Comparison of ENCODE assay signal across 8 cellular contexts in genomic region chr11:65078151-65078550, GRCh38. TPM values are rescaled to one million over a fixed set of nuclear protein-coding genes. Genes with fewer than 3 reads are reported as not detected.
DNase-seq lines count a peak whose midpoint lies in the region; ATAC-seq, FAIRE-seq and TF ChIP-seq lines count a peak whose summit lies in the region.

No MANE protein-coding gene starts in this region.

- no peak for TF ChIP-seq EP300 in A549 (IDR thresholded peaks at IDR 0.05)

- H4K20me1 ChIP-seq in smooth muscle cell (ENCODE audit: low read depth) = no peaks in the 10 kb centered on the region

- H3K4me3 ChIP-seq in A549 = no peak overlapping the region
- H3K4me3 ChIP-seq in fibroblast of villous mesenchyme (ENCODE audit: low read depth, low read length) = no peak overlapping the region
- no peak overlapping the region for H3K4me3 ChIP-seq in smooth muscle cell

- peak; percentile 91 to 92 for ATAC-seq in A549

- POLR2A ChIA-PET in A549 (lab: Yijun Ruan, JAX) = no interaction called here

- H3K27me3 ChIP-seq in smooth muscle cell (ENCODE audit: low read depth) = no peaks in the 10 kb centered on the region

- no peak for FAIRE-seq in A549 (lab: Jason Lieb, UNC)

- 0 out of 3 replicates have a peak overlapping the region, but pooled peaks have one; percentile 11 for H3K4me2 ChIP-seq in A549
- no peak overlapping the region for H3K4me2 ChIP-seq in smooth muscle cell

- no peak for TF ChIP-seq POLR2A in A549 (IDR thresholded peaks at IDR 0.05; ENCODE audit: low read length)

- no peak overlapping the region for H2AFZ ChIP-seq in smooth muscle cell (ENCODE audit: low read depth)

- 52% methylated on average over 3 of the region's 3 CpGs for WGBS in A549 (ENCODE audit: missing lambda C conversion rate)
- 60% methylated on average over 3 of the region's 3 CpGs for WGBS in smooth muscle cell (ENCODE audit: low lambda C conversion rate)

- in situ Hi-C loops in GM13976 (cut with MboI; ENCODE audit: low sequenced_read_pairs, unreplicated experiment) = no loop called here

- H3F3A ChIP-seq in smooth muscle cell (ENCODE audit: low read depth) = no peaks in the 10 kb centered on the region

- H3K4me1 ChIP-seq in A549 = peaks cover 29% of the 10 kb centered on the region
- peaks cover 7% of the 10 kb centered on the region for H3K4me1 ChIP-seq in smooth muscle cell (ENCODE audit: low read depth)

- H3K27ac ChIP-seq in A549 (peak overlapping the region in 1 of 2 experiments; percentile 22; a peak in 1 of 6 replicates), smooth muscle cell (ENCODE audit: low read depth) (no peak overlapping the region)

- peaks cover 15% of the 10 kb centered on the region for H3K79me2 ChIP-seq in smooth muscle cell (ENCODE audit: low read depth)

- CTCF ChIA-PET in A549 (lab: Yijun Ruan, JAX) = interaction anchor here (0.5 to 5.5 kb wide), 23 partner anchors 8 to 1862 kb away, joined by 3 to 35 read pairs (median 4); partner anchors contain the start of genes ARL2, NAALADL1 and PPP2R5B

- H3K9ac ChIP-seq in smooth muscle cell (ENCODE audit: low read depth) = no peak overlapping the region

- TF ChIP-seq CTCF in A549 (IDR thresholded peaks at IDR 0.05) (peak; percentile 47), GM13976 (IDR thresholded peaks at IDR 0.05; ENCODE audit: borderline replicate concordance, control extremely low read depth, extremely low read depth, insufficient read depth, missing control alignments) (peak; percentile 85), fibroblast of villous mesenchyme (IDR thresholded peaks at IDR 0.05; ENCODE audit: insufficient read depth, low read depth, low read length) (peak; percentile 73), smooth muscle cell (IDR thresholded peaks at IDR 0.05; ENCODE audit: borderline replicate concordance, insufficient read depth, poor library complexity, severe bottlenecking) (peak; percentile 42)

- TF ChIP-seq RAD21 in A549 (conservative IDR thresholded peaks at IDR 0.05 in 1 of 2, IDR thresholded peaks at IDR 0.05 in 1 of 2) = peak; percentile 41 to 48; a peak in 3 of 5 replicates

- no peaks in the 10 kb centered on the region for H3K9me3 ChIP-seq in A549
- no peaks in the 10 kb centered on the region for H3K9me3 ChIP-seq in smooth muscle cell (replicated peaks; ENCODE audit: low read depth)

- no peaks in the 10 kb centered on the region for H3K36me3 ChIP-seq in smooth muscle cell (ENCODE audit: low read depth)

- DNase-seq in A549 (ENCODE audit: low read depth in 1 of 2, low spot score in 1 of 2) = peak; percentile 69 to 77
- DNase-seq in GM13976 (ENCODE audit: low spot score) = peak; percentile 76
- peak; percentile 69 for DNase-seq in NCI-H82 (lab: John Stamatoyannopoulos, UW)
- peak; percentile 68 for DNase-seq in activated T-cell treated with anti-CD3 and anti-CD28 coated beads for 1 hour (ENCODE audit: low read depth)
- DNase-seq in fibroblast of villous mesenchyme (ENCODE audit: low read depth) = peak; percentile 35
- DNase-seq in smooth muscle cell (lab: John Stamatoyannopoulos, UW; ENCODE audit: unreplicated experiment) = no peak
- no peak for DNase-seq in retina
- no peak for DNase-seq in globus pallidus (ENCODE audit: low spot score)

TF ChIP-seq in A549, 52 proteins besides CTCF, POLR2A, EP300 and RAD21:
- TF ChIP-seq, protein P1, sequence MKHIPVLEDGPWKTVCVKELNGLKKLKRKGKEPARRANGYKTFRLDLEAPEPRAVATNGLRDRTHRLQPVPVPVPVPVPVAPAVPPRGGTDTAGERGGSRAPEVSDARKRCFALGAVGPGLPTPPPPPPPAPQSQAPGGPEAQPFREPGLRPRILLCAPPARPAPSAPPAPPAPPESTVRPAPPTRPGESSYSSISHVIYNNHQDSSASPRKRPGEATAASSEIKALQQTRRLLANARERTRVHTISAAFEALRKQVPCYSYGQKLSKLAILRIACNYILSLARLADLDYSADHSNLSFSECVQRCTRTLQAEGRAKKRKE (CRISPR knock-in tag; IDR thresholded peaks at IDR 0.05; ENCODE audit: low read depth) = no peak
- TF ChIP-seq MYC (IDR thresholded peaks at IDR 0.05; ENCODE audit: borderline replicate concordance, low read length) (0 out of 2 replicates have a peak, but pooled peaks have one; percentile 49), KDM1A (IDR thresholded peaks at IDR 0.05; ENCODE audit: low read depth) (no peak), RNF2 (IDR thresholded peaks at IDR 0.05; ENCODE audit: borderline replicate concordance, low read depth) (no peak), FOSL2 (IDR thresholded peaks at IDR 0.05) (no peak), FOSL2 (CRISPR knock-in tag; IDR thresholded peaks at IDR 0.05) (no peak), HEYL (CRISPR knock-in tag; IDR thresholded peaks at IDR 0.05) (no peak), SMC3 (IDR thresholded peaks at IDR 0.05) (peak; percentile 55)

RNA-seq across cellular contexts. Expression of gene CDCA5, which starts 5.7 kb away (rescaled TPM):
- polyA plus RNA-seq in A549 (2011; rRNA removed) = 28.0 and 30.9 TPM in 2 replicates
- polyA plus RNA-seq in A549 (2012; cell fraction: cytosol; rRNA removed) = 42.1 and 45.1 TPM in 2 replicates
- 46.9 and 59.8 TPM in 2 replicates for polyA plus RNA-seq in A549 (2012; cell fraction: nucleus; rRNA removed)
- polyA plus RNA-seq in A549 (2017; fragmentation: RNase III; extraction: RNeasy Plus Mini Kit Qiagen cat#74134 plus additional on column Dnase treatment) = 43.1 to 46.0 TPM (median 44.1 TPM) in 3 replicates
- 20.6 and 21.4 TPM in 2 replicates for polyA minus RNA-seq in A549 (2011; rRNA and poly(A)+ RNA removed)
- total RNA-seq in fibroblast of villous mesenchyme = 7.4 and 15.5 TPM in 2 replicates
- total RNA-seq in smooth muscle cell = 8.0 and 8.3 TPM in 2 replicates
- polyA plus RNA-seq in smooth muscle cell = 8.5 and 11.2 TPM in 2 replicates

RNA-seq across cellular contexts. Expression of gene ZFPL1, which starts 5.9 kb away (rescaled TPM):
- polyA plus RNA-seq in A549 (2011; rRNA removed) = 27.7 and 30.1 TPM in 2 replicates
- 52.7 and 56.5 TPM in 2 replicates for polyA plus RNA-seq in A549 (2012; cell fraction: cytosol; rRNA removed)
- polyA plus RNA-seq in A549 (2012; cell fraction: nucleus; rRNA removed) = 71.8 and 82.0 TPM in 2 replicates
- polyA plus RNA-seq in A549 (2017; fragmentation: RNase III; extraction: RNeasy Plus Mini Kit Qiagen cat#74134 plus additional on column Dnase treatment) = 29.2 to 33.5 TPM (median 31.7 TPM) in 3 replicates
- polyA minus RNA-seq in A549 (2011; rRNA and poly(A)+ RNA removed) = 34.6 and 49.0 TPM in 2 replicates
- 28.9 and 46.7 TPM in 2 replicates for total RNA-seq in fibroblast of villous mesenchyme
- 49.1 and 91.0 TPM in 2 replicates for total RNA-seq in smooth muscle cell
- polyA plus RNA-seq in smooth muscle cell = 81.0 and 87.1 TPM in 2 replicates

RNA-seq across cellular contexts. Expression of gene VPS51, which starts 17.9 kb away (rescaled TPM):
- 37.2 and 44.7 TPM in 2 replicates for polyA plus RNA-seq in A549 (2011; rRNA removed)
- 64.6 and 84.0 TPM in 2 replicates for polyA plus RNA-seq in A549 (2012; cell fraction: cytosol; rRNA removed)
- polyA plus RNA-seq in A549 (2012; cell fraction: nucleus; rRNA removed) = 183 and 198 TPM in 2 replicates
- 46.7 to 51.7 TPM (median 51.0 TPM) in 3 replicates for polyA plus RNA-seq in A549 (2017; fragmentation: RNase III; extraction: RNeasy Plus Mini Kit Qiagen cat#74134 plus additional on column Dnase treatment)
- 118 and 162 TPM in 2 replicates for polyA minus RNA-seq in A549 (2011; rRNA and poly(A)+ RNA removed)
- total RNA-seq in fibroblast of villous mesenchyme = 104 and 169 TPM in 2 replicates
- total RNA-seq in smooth muscle cell = 104 and 154 TPM in 2 replicates
- 55.2 and 65.0 TPM in 2 replicates for polyA plus RNA-seq in smooth muscle cell

RNA-seq across cellular contexts. Expression of gene NAALADL1, which starts 19.8 kb away (rescaled TPM):
- polyA plus RNA-seq in A549 (2011; rRNA removed) (not detected in 2 replicates), A549 (2017; fragmentation: RNase III; extraction: RNeasy Plus Mini Kit Qiagen cat#74134 plus additional on column Dnase treatment) (not detected in 3 replicates), smooth muscle cell (2.0 and 7.0 TPM in 2 replicates)
- polyA plus RNA-seq in A549 (2012; cell fraction: cytosol; rRNA removed) = 0.06 and 0.09 TPM in 2 replicates
- polyA plus RNA-seq in A549 (2012; cell fraction: nucleus; rRNA removed) = 0.20 and 0.41 TPM in 2 replicates
- polyA minus RNA-seq in A549 (2011; rRNA and poly(A)+ RNA removed) = not detected in 2 replicates
- total RNA-seq in fibroblast of villous mesenchyme (23.7 and 27.4 TPM in 2 replicates), smooth muscle cell (1.0 and 1.8 TPM in 2 replicates)

RNA-seq across cellular contexts. Expression of gene TM7SF2, which starts 33.5 kb away (rescaled TPM):
- polyA plus RNA-seq in A549 (2011; rRNA removed) (8.2 and 9.6 TPM in 2 replicates), A549 (2017; fragmentation: RNase III; extraction: RNeasy Plus Mini Kit Qiagen cat#74134 plus additional on column Dnase treatment) (6.9 to 9.7 TPM (median 8.2 TPM) in 3 replicates), smooth muscle cell (17.4 and 43.1 TPM in 2 replicates)
- 7.9 and 10.1 TPM in 2 replicates for polyA plus RNA-seq in A549 (2012; cell fraction: cytosol; rRNA removed)
- 31.1 and 39.4 TPM in 2 replicates for polyA plus RNA-seq in A549 (2012; cell fraction: nucleus; rRNA removed)
- polyA minus RNA-seq in A549 (2011; rRNA and poly(A)+ RNA removed) = 8.6 and 19.4 TPM in 2 replicates
- total RNA-seq in fibroblast of villous mesenchyme (31.6 and 45.8 TPM in 2 replicates), smooth muscle cell (16.8 and 26.9 TPM in 2 replicates)

Comparison
In these comparisons a context has a peak if more than half of its experiments do, and no peak if none do; other contexts are left out.
1. DNase-seq: peak in A549 (2 of 2), GM13976 (single experiment), NCI-H82 (single experiment), activated T-cell treated with anti-CD3 and anti-CD28 coated beads for 1 hour (single experiment) and fibroblast of villous mesenchyme (single experiment); none in smooth muscle cell (single experiment), retina (single experiment) and globus pallidus (single experiment).
2. Peak in every context shown above with its lines, with median percentiles within 50 percentile points of each other: CTCF ChIP-seq.